12 cellular contexts compared by ENCODE assay signal in genomic region chr11:58028687-58029411, GRCh38. TPM values are rescaled to one million over a fixed set of nuclear protein-coding genes. Genes with fewer than 3 reads are reported as not detected.
DNase-seq lines count a peak whose midpoint lies in the region; ATAC-seq, FAIRE-seq and TF ChIP-seq lines count a peak whose summit lies in the region.
"Had no signal": no experiment of that assay in that cellular context is flagged by ENCODE, and none has a peak within 500 bp of the region (broad histone marks: within the 10 kb centered on the region; RNA-seq: fewer than 3 reads in every experiment).

No MANE protein-coding gene starts in this region.

- BruUV-seq in endothelial cell of umbilical vein (replicated peaks; lab: Mats Ljungman, UMichigan): no TSS peak

- POLR2A ChIA-PET in endothelial cell of umbilical vein (lab: Charles Lee): no interaction called here

- H3K36me3 ChIP-seq in MG63 (no peaks in the 10 kb centered on the region), endothelial cell of umbilical vein (ENCODE audit: control insufficient read depth in 2 of 2, extremely low read depth in 1 of 2, insufficient read depth in 2 of 2, low read length in 2 of 2) (no peaks in the 10 kb centered on the region), lower lobe of right lung (no peaks in the 10 kb centered on the region)

- no peak overlapping the region for H2AFZ ChIP-seq in endothelial cell of umbilical vein (ENCODE audit: low read depth, low read length)

- H3K79me2 ChIP-seq in endothelial cell of umbilical vein (ENCODE audit: control insufficient read depth, insufficient read depth, low read length): no peaks in the 10 kb centered on the region

- H3K9me1 ChIP-seq in endothelial cell of umbilical vein (replicated peaks; ENCODE audit: control insufficient read depth, extremely low read depth, insufficient read depth, low read length): no peaks in the 10 kb centered on the region

- CTCF ChIA-PET in endothelial cell of umbilical vein (lab: Charles Lee): interaction anchor here (1.1 kb wide), 1 partner anchor 9 kb away, joined by 3 read pairs; no protein-coding TSS in a partner anchor

- ATAC-seq in lower lobe of right lung: peak; percentile 52 to 71
- no peak for ATAC-seq in GM19351 (IDR thresholded peaks at IDR 0.05; ENCODE audit: unreplicated experiment)
- no peak for ATAC-seq in HG03095 (IDR thresholded peaks at IDR 0.05; ENCODE audit: unreplicated experiment)
- ATAC-seq: HCT116 had no signal

- no peak for TF ChIP-seq POLR2A in endothelial cell of umbilical vein (IDR thresholded peaks at IDR 0.05; ENCODE audit: low read depth, low read length)

- no peak for TF ChIP-seq CTCF in endothelial cell of umbilical vein (IDR thresholded peaks at IDR 0.05; ENCODE audit: extremely low read depth in 1 of 2, insufficient read depth in 1 of 2, low read depth in 1 of 2, low read length in 2 of 2)
- no peak for TF ChIP-seq CTCF in lower lobe of right lung (IDR thresholded peaks at IDR 0.05)

- no peaks in the 10 kb centered on the region for H4K20me1 ChIP-seq in endothelial cell of umbilical vein (replicated peaks; ENCODE audit: control insufficient read depth, extremely low read depth, insufficient read depth, low read length)

- H3K9ac ChIP-seq in endothelial cell of umbilical vein (replicated peaks; ENCODE audit: extremely low read depth, insufficient read depth, low read length): no peak overlapping the region

- H3K27ac ChIP-seq in endothelial cell of umbilical vein (ENCODE audit: insufficient read depth, low read depth, low read length) (no peak overlapping the region), lower lobe of right lung (peak overlapping the region; percentile 59)

- H3K4me1 ChIP-seq in endothelial cell of umbilical vein (ENCODE audit: control insufficient read depth, extremely low read depth, insufficient read depth, low read length) (peaks cover 12% of the 10 kb centered on the region), lower lobe of right lung (peaks cover 34% of the 10 kb centered on the region)

- peak; percentile 38 for FAIRE-seq in endothelial cell of umbilical vein (lab: Jason Lieb, UNC)

- H3K4me2 ChIP-seq in endothelial cell of umbilical vein (ENCODE audit: insufficient read depth, low read length): no peak overlapping the region

- dilution Hi-C loops in endothelial cell of umbilical vein (cut with MboI; ENCODE audit: extremely low pct_ligation_motif_present, low sequenced_read_pairs): no loop called here

- no peaks in the 10 kb centered on the region for H3K9me3 ChIP-seq in MG63
- no peaks in the 10 kb centered on the region for H3K9me3 ChIP-seq in endothelial cell of umbilical vein (replicated peaks; ENCODE audit: control insufficient read depth, insufficient read depth, low read length)
- H3K9me3 ChIP-seq in lower lobe of right lung: no peaks in the 10 kb centered on the region

- peak; percentile 86 for DNase-seq in MG63
- DNase-seq in endothelial cell of umbilical vein (ENCODE audit: low read depth, low spot score): peak; percentile 30
- DNase-seq in lower lobe of right lung: no peak
- DNase-seq in superior temporal gyrus (ENCODE audit: extremely low spot score): peak; percentile 18
- DNase-seq in activated CD4-positive, CD25-positive, alpha-beta regulatory T cell (lab: John Stamatoyannopoulos, UW): no peak
- DNase-seq: activated CD4-positive, alpha-beta memory T cell treated with anti-CD3 and anti-CD28 coated beads for 36 hours; activated naive CD4-positive, alpha-beta T cell treated with anti-CD3 and anti-CD28 coated beads for 36 hours; NCI-H2081 treated with DMSO at 0.1 percent for 48 hours; stimulated activated CD4-positive, alpha-beta T cell treated with anti-CD3 and anti-CD28 coated beads, Interleukin-4, amount 100 ng/mL, for 1 hour had no signal

- H3K27me3 ChIP-seq in MG63 (no peaks in the 10 kb centered on the region), endothelial cell of umbilical vein (ENCODE audit: control insufficient read depth in 2 of 2, insufficient read depth in 2 of 2, low read length in 2 of 2) (peaks cover 0 to 5% of the 10 kb centered on the region in 2 experiments), lower lobe of right lung (ENCODE audit: low read depth) (no peaks in the 10 kb centered on the region)

- H3K4me3 ChIP-seq in MG63: no peak overlapping the region
- H3K4me3 ChIP-seq in endothelial cell of umbilical vein (replicated peaks in 1 of 3; ENCODE audit: insufficient read depth in 1 of 3, low read depth in 1 of 3, low read length in 3 of 3): no peak overlapping the region
- H3K4me3 ChIP-seq in lower lobe of right lung: no peak overlapping the region

- intact Hi-C loops in endothelial cell of umbilical vein (cut with micrococcal nuclease): no loop called here
- intact Hi-C loops in lower lobe of right lung (cut with DNase I): no loop called here

TF ChIP-seq in endothelial cell of umbilical vein, 7 proteins besides CTCF, POLR2A, EP300 and RAD21:
- TF ChIP-seq POLR2AphosphoS5 (IDR thresholded peaks at IDR 0.05; ENCODE audit: insufficient read depth, low read depth, low read length) (no peak), EZH2 (IDR thresholded peaks at IDR 0.05; ENCODE audit: borderline replicate concordance, low read depth, low read length, severe bottlenecking) (no peak), GATA2 (IDR thresholded peaks at IDR 0.05; ENCODE audit: insufficient read depth, insufficient read length, low read depth, low read length) (no peak)

RNA-seq across cellular contexts. Expression of gene OR6Q1, which starts 1.9 kb away (rescaled TPM):
- total RNA-seq in MG63 (2014; rRNA removed; shearing (Covaris generic); ENCODE audit: low replicate concordance): not detected in 2 replicates
- total RNA-seq in endothelial cell of umbilical vein (not detected in 2 replicates), lower lobe of right lung (not detected)
- polyA plus RNA-seq in endothelial cell of umbilical vein: not detected in 2 replicates
- polyA plus RNA-seq in endothelial cell of umbilical vein (2011; cell fraction: cytosol; rRNA removed): not detected in 2 replicates
- not detected in 2 replicates for polyA plus RNA-seq in endothelial cell of umbilical vein (2011; cell fraction: nucleus; rRNA removed)
- polyA plus RNA-seq in endothelial cell of umbilical vein (2012): not detected in 2 replicates
- polyA minus RNA-seq in endothelial cell of umbilical vein: not detected in 2 replicates
- polyA minus RNA-seq in endothelial cell of umbilical vein (2011; cell fraction: cytosol; rRNA and poly(A)+ RNA removed): not detected
- not detected in 2 replicates for polyA minus RNA-seq in endothelial cell of umbilical vein (2011; cell fraction: nucleus; rRNA and poly(A)+ RNA removed)
- total RNA-seq: activated CD4-positive, alpha-beta memory T cell treated with anti-CD3 and anti-CD28 coated beads for 36 hours; activated naive CD4-positive, alpha-beta T cell treated with anti-CD3 and anti-CD28 coated beads for 36 hours had no signal

RNA-seq across cellular contexts. Expression of gene OR9Q1, which starts 5.2 kb away (rescaled TPM):
- not detected in 2 replicates for total RNA-seq in MG63 (2014; rRNA removed; shearing (Covaris generic); ENCODE audit: low replicate concordance)
- total RNA-seq in endothelial cell of umbilical vein (not detected in 2 replicates), lower lobe of right lung (not detected)
- not detected in 2 replicates for polyA plus RNA-seq in endothelial cell of umbilical vein
- polyA plus RNA-seq in endothelial cell of umbilical vein (2011; cell fraction: cytosol; rRNA removed): not detected in 2 replicates
- polyA plus RNA-seq in endothelial cell of umbilical vein (2011; cell fraction: nucleus; rRNA removed): not detected in 2 replicates
- not detected in 2 replicates for polyA plus RNA-seq in endothelial cell of umbilical vein (2012)
- polyA minus RNA-seq in endothelial cell of umbilical vein: not detected in 2 replicates
- not detected for polyA minus RNA-seq in endothelial cell of umbilical vein (2011; cell fraction: cytosol; rRNA and poly(A)+ RNA removed)
- not detected in 2 replicates for polyA minus RNA-seq in endothelial cell of umbilical vein (2011; cell fraction: nucleus; rRNA and poly(A)+ RNA removed)
- total RNA-seq: activated CD4-positive, alpha-beta memory T cell treated with anti-CD3 and anti-CD28 coated beads for 36 hours; activated naive CD4-positive, alpha-beta T cell treated with anti-CD3 and anti-CD28 coated beads for 36 hours had no signal

Comparison
In these comparisons a context has a peak if more than half of its experiments do, and no peak if none do; other contexts are left out.
1. DNase-seq: peak in MG63 (single experiment), endothelial cell of umbilical vein (single experiment) and superior temporal gyrus (single experiment); none in lower lobe of right lung (single experiment) and activated CD4-positive, CD25-positive, alpha-beta regulatory T cell (0 of 4).
2. ATAC-seq: peak in lower lobe of right lung (2 of 2); none in GM19351 (single experiment) and HG03095 (single experiment).